Comparison of ENCODE assay signal across 8 cellular contexts in genomic region chr6:26123675-26124549, GRCh38. TPM values are rescaled to one million over a fixed set of nuclear protein-coding genes. Genes with fewer than 3 reads are reported as not detected.
DNase-seq lines count a peak whose midpoint lies in the region; ATAC-seq, FAIRE-seq and TF ChIP-seq lines count a peak whose summit lies in the region.

No MANE protein-coding gene starts in this region.

- H3K27ac Mint-ChIP-seq in chondrocyte (ENCODE audit: unreplicated experiment) = peak overlapping the region; percentile 100

- H3K4me3 Mint-ChIP-seq in chondrocyte (ENCODE audit: unreplicated experiment) = peak overlapping the region; percentile 96

- peak; percentile 79 for ATAC-seq in HG03432 (IDR thresholded peaks at IDR 0.05; ENCODE audit: unreplicated experiment)

- peak; percentile 26 for FAIRE-seq in keratinocyte (lab: Jason Lieb, UNC)

- peak overlapping the region; percentile 98 for H3K9ac ChIP-seq in keratinocyte (ENCODE audit: control insufficient read depth, extremely low read depth, insufficient read depth, low read length)

- TF ChIP-seq CTCF in chondrocyte (IDR thresholded peaks at IDR 0.05) = no peak
- TF ChIP-seq CTCF in keratinocyte (optimal IDR thresholded peaks at IDR 0.05 in 1 of 3, IDR thresholded peaks at IDR 0.05 in 1 of 3, conservative IDR thresholded peaks at IDR 0.05 in 1 of 3; ENCODE audit: extremely low read depth in 1 of 3, insufficient read depth in 2 of 3, low read length in 3 of 3) = no peak

- H4K20me1 ChIP-seq in keratinocyte (ENCODE audit: control insufficient read depth, extremely low read depth, insufficient read depth, low read length) = peaks cover 11% of the 10 kb centered on the region

- H3K36me3 ChIP-seq in keratinocyte (ENCODE audit: control insufficient read depth in 2 of 2, extremely low read depth in 1 of 2, insufficient read depth in 2 of 2, low read length in 2 of 2) = peaks cover 0 to 6% of the 10 kb centered on the region in 2 experiments

- peaks cover 4% of the 10 kb centered on the region for H3K36me3 Mint-ChIP-seq in chondrocyte (ENCODE audit: low read depth)

- peaks cover 21% of the 10 kb centered on the region for H3K79me2 ChIP-seq in keratinocyte (ENCODE audit: control insufficient read depth, insufficient read depth, low read length)

- H3K4me2 ChIP-seq in keratinocyte (ENCODE audit: control insufficient read depth, extremely low read depth, insufficient read depth, low read depth, low read length) = peak overlapping the region; percentile 89

- H3K27ac ChIP-seq in keratinocyte (ENCODE audit: control insufficient read depth, insufficient read depth, low read length) = peak overlapping the region; percentile 94

- TF ChIP-seq POLR2A in GM19193 (IDR thresholded peaks at IDR 0.05; ENCODE audit: extremely low read depth, insufficient read depth, insufficient read length) = peak; percentile 92

- H3K27me3 ChIP-seq in keratinocyte (ENCODE audit: control insufficient read depth, extremely low read depth, insufficient read depth, low read length) = no peaks in the 10 kb centered on the region

- DNase-seq in Ammon's horn (ENCODE audit: low spot score) (peak; percentile 99), NCI-H460 (ENCODE audit: extremely low read depth, low read depth) (peak; percentile 98), chondrocyte (ENCODE audit: low spot score) (no peak), keratinocyte (ENCODE audit: low read depth, low spot score) (peak; percentile 95)
- peak; percentile 66 for DNase-seq in activated CD4-positive, alpha-beta T cell treated with anti-CD3 and anti-CD28 coated beads for 1 hour
- peak; percentile 66 to 93 (median 79) for DNase-seq in stimulated activated CD4-positive, alpha-beta T cell treated with anti-CD3 and anti-CD28 coated beads, Interleukin-12 subunit alpha, Interleukin-12 subunit beta, amount 100 ng/mL, for 48 hours (ENCODE audit: low read depth in 2 of 3, low spot score in 1 of 3)

- H2AFZ ChIP-seq in keratinocyte (ENCODE audit: control insufficient read depth, low read length) = no peak overlapping the region

- peaks cover 39% of the 10 kb centered on the region for H3K4me1 Mint-ChIP-seq in chondrocyte (ENCODE audit: low read depth)

- dilution Hi-C loops in keratinocyte (cut with MboI; ENCODE audit: extremely low pct_ligation_motif_present, low sequenced_read_pairs) = no loop called here

- H3K4me1 ChIP-seq in keratinocyte (ENCODE audit: control insufficient read depth, extremely low read depth, insufficient read depth, low read length) = peaks cover 32% of the 10 kb centered on the region

- H3K4me3 ChIP-seq in keratinocyte (ENCODE audit: control insufficient read depth in 2 of 3, extremely low read depth in 1 of 3, insufficient read depth in 2 of 3, low read depth in 1 of 3, low read length in 3 of 3) = peak overlapping the region; percentile 87 to 99 (median 91)

- no peaks in the 10 kb centered on the region for H3K9me3 Mint-ChIP-seq in chondrocyte (ENCODE audit: low read depth)

- no peaks in the 10 kb centered on the region for H3K27me3 Mint-ChIP-seq in chondrocyte (ENCODE audit: low read depth)

- no peaks in the 10 kb centered on the region for H3K9me1 ChIP-seq in keratinocyte (ENCODE audit: control insufficient read depth, extremely low read depth, insufficient read depth, low read length)

- no peaks in the 10 kb centered on the region for H3K9me3 ChIP-seq in keratinocyte (ENCODE audit: control insufficient read depth, low read depth, low read length)

RNA-seq across cellular contexts. Expression of gene HFE, which starts 36.7 kb away (rescaled TPM):
- 11.5 and 14.5 TPM in 2 replicates for total RNA-seq in NCI-H460 (2014; rRNA removed; shearing (Covaris generic))
- polyA plus RNA-seq in NCI-H460 (2014; cell fraction: nucleus; rRNA removed) = 15.3 and 21.5 TPM in 2 replicates
- 6.1 to 7.5 TPM (median 6.4 TPM) in 3 replicates for total RNA-seq in chondrocyte
- 13.8 to 18.6 TPM (median 18.4 TPM) in 3 replicates for polyA plus RNA-seq in keratinocyte
- polyA plus RNA-seq in keratinocyte (2011; ENCODE audit: low read depth) = 1.8 TPM
- polyA plus RNA-seq in keratinocyte (2011; cell fraction: cytosol; rRNA removed) = 4.8 and 5.8 TPM in 2 replicates
- polyA plus RNA-seq in keratinocyte (2011; cell fraction: nucleus; rRNA removed) = 22.5 and 22.9 TPM in 2 replicates
- polyA plus RNA-seq in keratinocyte (2012; ENCODE audit: low replicate concordance) = 3.0 and 11.8 TPM in 2 replicates
- 16.8 to 21.1 TPM (median 19.5 TPM) in 3 replicates for polyA minus RNA-seq in keratinocyte
- 13.0 TPM for polyA minus RNA-seq in keratinocyte (2011; cell fraction: cytosol; rRNA and poly(A)+ RNA removed)
- polyA minus RNA-seq in keratinocyte (2011; cell fraction: nucleus; rRNA and poly(A)+ RNA removed) = 19.5 and 31.3 TPM in 2 replicates
